In genomic region chr22:31447337-31447736, GRCh38 we compare ENCODE assay signal across 23 cellular contexts. TPM values are rescaled to one million over a fixed set of nuclear protein-coding genes. Genes with fewer than 3 reads are reported as not detected.
DNase-seq lines count a peak whose midpoint lies in the region; ATAC-seq and TF ChIP-seq lines count a peak whose summit lies in the region.
"Had no signal": no experiment of that assay in that cellular context is flagged by ENCODE, and none has a peak within 500 bp of the region (broad histone marks: within the 10 kb centered on the region; RNA-seq: fewer than 3 reads in every experiment).

No MANE protein-coding gene starts in this region.

- H3K79me1 ChIP-seq in trophoblast cell (ENCODE audit: low read length) = no peaks in the 10 kb centered on the region

- peaks cover 42% of the 10 kb centered on the region for H3K4me1 ChIP-seq in MM.1S (ENCODE audit: low read length)
- peaks cover 11% of the 10 kb centered on the region for H3K4me1 ChIP-seq in psoas muscle
- no peaks in the 10 kb centered on the region for H3K4me1 ChIP-seq in upper lobe of right lung
- no peaks in the 10 kb centered on the region for H3K4me1 ChIP-seq in trophoblast cell (ENCODE audit: control insufficient read depth in 1 of 2, insufficient read depth in 2 of 2, low read length in 2 of 2)

- no peak overlapping the region for H2BK5ac ChIP-seq in trophoblast cell (ENCODE audit: low read depth, low read length, poor library complexity)

- TF ChIP-seq CTCF in MM.1S (IDR thresholded peaks at IDR 0.05; ENCODE audit: low read length) = no peak
- no peak for TF ChIP-seq CTCF in psoas muscle (IDR thresholded peaks at IDR 0.05)
- no peak for TF ChIP-seq CTCF in upper lobe of right lung (IDR thresholded peaks at IDR 0.05)

- H2BK12ac ChIP-seq in trophoblast cell (ENCODE audit: low read length) = no peak overlapping the region

- H2BK120ac ChIP-seq in trophoblast cell (ENCODE audit: insufficient read depth, low read length, poor library complexity) = no peak overlapping the region

- H3K18ac ChIP-seq in trophoblast cell (ENCODE audit: low read length) = no peak overlapping the region

- H3K23ac ChIP-seq in trophoblast cell (ENCODE audit: low read length) = no peak overlapping the region

- no peak overlapping the region for H4K8ac ChIP-seq in trophoblast cell (ENCODE audit: low read depth, low read length)

- 84 to 92% (median 88%) methylated on average over 3 of the region's 3 CpGs for WGBS in psoas muscle, 3 donors
- WGBS in trophoblast cell (ENCODE audit: extremely low coverage, insufficient coverage, insufficient read length) = no CpG with 5 or more reads among the region's 3 CpGs

- no peak overlapping the region for H2AFZ ChIP-seq in MM.1S (ENCODE audit: low read length)
- no peak overlapping the region for H2AFZ ChIP-seq in trophoblast cell (ENCODE audit: insufficient read depth, low read length, poor library complexity)
- H2AFZ ChIP-seq: PC-9 had no signal

- H3K4me2 ChIP-seq in MM.1S (ENCODE audit: low read depth, low read length) (peak overlapping the region; percentile 61; the same call in 1 of the 2 replicates), trophoblast cell (ENCODE audit: low read length) (no peak overlapping the region)
- H3K4me2 ChIP-seq: BLaER1, PC-9 had no signal

- H3K36me3 ChIP-seq in MM.1S (replicated peaks; ENCODE audit: insufficient read depth, low read length) (no peaks in the 10 kb centered on the region; the same call in 1 of the 2 replicates), psoas muscle (ENCODE audit: insufficient read depth in 1 of 2, low read depth in 1 of 2) (peaks cover 8 to 78% of the 10 kb centered on the region in 2 donors), upper lobe of right lung (peaks cover 57% of the 10 kb centered on the region), trophoblast cell (ENCODE audit: control insufficient read depth in 1 of 2, insufficient read depth in 2 of 2, low read length in 2 of 2) (peaks cover 15 to 27% of the 10 kb centered on the region in 2 experiments)

- H3K27ac ChIP-seq in MM.1S (ENCODE audit: low read length) = peak overlapping the region; percentile 60; the same call in 1 of the 2 replicates
- H3K27ac ChIP-seq in psoas muscle = no peak overlapping the region
- no peak overlapping the region for H3K27ac ChIP-seq in upper lobe of right lung
- no peak overlapping the region for H3K27ac ChIP-seq in trophoblast cell (ENCODE audit: low read depth, low read length)
- H3K27ac ChIP-seq: BLaER1, PC-9 had no signal

- H3K4me3 ChIP-seq in MM.1S (ENCODE audit: low read length) (no peak overlapping the region), psoas muscle (no peak overlapping the region), upper lobe of right lung (no peak overlapping the region), trophoblast cell (ENCODE audit: low read depth, low read length) (no peak overlapping the region)
- H3K4me3 ChIP-seq: BLaER1, PC-9 had no signal

- no peaks in the 10 kb centered on the region for H3K9me2 ChIP-seq in MM.1S (replicated peaks; ENCODE audit: insufficient read depth, low read length)

- H3K79me2 ChIP-seq in MM.1S (ENCODE audit: low read length) (peaks cover 3% of the 10 kb centered on the region; the same call in 1 of the 2 replicates), trophoblast cell (ENCODE audit: control insufficient read depth, insufficient read depth, low read length, poor library complexity) (no peaks in the 10 kb centered on the region)

- ATAC-seq in left ventricle myocardium superior (peak; percentile 54), psoas muscle (peak; percentile 48 to 76 (median 70)), upper lobe of right lung (no peak)

- intact Hi-C loops in left ventricle myocardium superior (cut with micrococcal nuclease) (no loop called here), psoas muscle (cut with DNase I) (no loop called here), upper lobe of right lung (cut with DNase I) (no loop called here)

- no peak overlapping the region for H2AK5ac ChIP-seq in trophoblast cell (ENCODE audit: low read length)

- H3K4ac ChIP-seq in trophoblast cell (ENCODE audit: low read depth, low read length) = no peak overlapping the region

- H3F3A ChIP-seq in MM.1S (ENCODE audit: insufficient read depth, low read length) = peaks cover 26% of the 10 kb centered on the region

- H3K9me3 ChIP-seq in MM.1S (replicated peaks; ENCODE audit: insufficient read depth, low read length) (no peaks in the 10 kb centered on the region), psoas muscle (no peaks in the 10 kb centered on the region), upper lobe of right lung (no peaks in the 10 kb centered on the region), trophoblast cell (ENCODE audit: insufficient read depth, low read depth, low read length) (no peaks in the 10 kb centered on the region)
- H3K9me3 ChIP-seq: BLaER1 had no signal

- no peaks in the 10 kb centered on the region for H3K27me3 ChIP-seq in MM.1S (replicated peaks; ENCODE audit: insufficient read depth, low read length)
- H3K27me3 ChIP-seq in psoas muscle (ENCODE audit: insufficient read depth in 3 of 3, low read length in 2 of 3) = no peaks in the 10 kb centered on the region
- H3K27me3 ChIP-seq in upper lobe of right lung = no peaks in the 10 kb centered on the region
- H3K27me3 ChIP-seq in trophoblast cell (ENCODE audit: insufficient read depth, low read length) = no peaks in the 10 kb centered on the region
- H3K27me3 ChIP-seq: BLaER1 had no signal

- H3K14ac ChIP-seq in trophoblast cell (ENCODE audit: low read length) = no peak overlapping the region

- H3K9ac ChIP-seq in MM.1S (ENCODE audit: low read length) = no peak overlapping the region
- no peak overlapping the region for H3K9ac ChIP-seq in trophoblast cell (ENCODE audit: low read length)
- H3K9ac ChIP-seq: BLaER1 had no signal

- no peak overlapping the region for H4K91ac ChIP-seq in trophoblast cell (ENCODE audit: low read depth, low read length)

- DNase-seq in MM.1S = peak; percentile 56
- peak; percentile 14 for DNase-seq in amniotic epithelial cell (ENCODE audit: low read depth)
- no peak for DNase-seq in left ventricle myocardium superior
- DNase-seq in psoas muscle = no peak
- no peak for DNase-seq in effector CD8-positive, alpha-beta T cell (lab: John Stamatoyannopoulos, UW)
- DNase-seq in upper lobe of right lung = no peak
- DNase-seq in trophoblast cell = no peak
- DNase-seq: CD4-positive, alpha-beta T cell; COR-L47; DMS79; H7; HFFc6; KG1; NCI-H1092 treated with DMSO at 0.1 percent for 48 hours; NCI-H1436 treated with DMSO at 0.1 percent for 48 hours; NCI-H1930; NCI-H2227 treated with DMSO at 0.1 percent for 48 hours; NCI-H510A treated with DMSO at 0.1 percent for 48 hours; NCI-H748 treated with DMSO at 0.1 percent for 48 hours; PC-9; RPMI8226; SIG-M5 had no signal

- H4K12ac ChIP-seq in trophoblast cell (ENCODE audit: low read depth, low read length) = no peak overlapping the region

- no peaks in the 10 kb centered on the region for H4K20me1 ChIP-seq in MM.1S (ENCODE audit: insufficient read depth, low read length)

RNA-seq across cellular contexts. Expression of gene EIF4ENIF1, which starts 42.3 kb away (rescaled TPM):
- 26.8 TPM for total RNA-seq in left ventricle myocardium superior
- total RNA-seq in psoas muscle = 10 to 100 TPM; 24.8 to 34.2 (median 26.6) TPM
- 10 to 100 TPM in 2 of 3 donors, 1 to 10 TPM in 1; 9.2 to 23.4 (median 10.4) TPM for polyA plus RNA-seq in psoas muscle
- 27.2 TPM for total RNA-seq in upper lobe of right lung
- 12.8 and 13.2 TPM in 2 replicates for polyA plus RNA-seq in trophoblast cell (2013)

RNA-seq across cellular contexts. Expression of gene DRG1, which starts 47.9 kb away (rescaled TPM):
- total RNA-seq in left ventricle myocardium superior = 67.4 TPM
- total RNA-seq in psoas muscle = 10 to 100 TPM; 75.2 to 91.8 (median 85.6) TPM
- polyA plus RNA-seq in psoas muscle = 100 to 1,000 TPM in 1 of 3 donors, 10 to 100 TPM in 2; 89.9 to 101 (median 98.2) TPM
- total RNA-seq in upper lobe of right lung = 35.5 TPM
- 50.4 and 51.7 TPM in 2 replicates for polyA plus RNA-seq in trophoblast cell (2013)

RNA-seq across cellular contexts. Expression of gene SFI1, which starts 49.0 kb away (rescaled TPM):
- total RNA-seq in left ventricle myocardium superior = 8.8 TPM
- total RNA-seq in psoas muscle = 1 to 10 TPM; 2.7 to 8.6 (median 4.1) TPM
- polyA plus RNA-seq in psoas muscle = 1 to 10 TPM; 1.5 to 4.1 (median 2.2) TPM
- 38.0 TPM for total RNA-seq in upper lobe of right lung
- 5.6 and 5.9 TPM in 2 replicates for polyA plus RNA-seq in trophoblast cell (2013)

Comparison
In these comparisons a context has a peak if more than half of its experiments do, and no peak if none do; other contexts are left out.
1. DNase-seq: peak in MM.1S (single experiment) and amniotic epithelial cell (single experiment); none in left ventricle myocardium superior (single experiment), psoas muscle (0 of 2), effector CD8-positive, alpha-beta T cell (single experiment), upper lobe of right lung (single experiment) and trophoblast cell (0 of 2).